28 cellular contexts compared by ENCODE assay signal in genomic region chr9:129671519-129671918, GRCh38. TPM values are rescaled to one million over a fixed set of nuclear protein-coding genes. Genes with fewer than 3 reads are reported as not detected.
DNase-seq lines count a peak whose midpoint lies in the region; ATAC-seq and TF ChIP-seq lines count a peak whose summit lies in the region.
"Had no signal": no experiment of that assay in that cellular context is flagged by ENCODE, and none has a peak within 500 bp of the region (broad histone marks: within the 10 kb centered on the region; RNA-seq: fewer than 3 reads in every experiment).

No MANE protein-coding gene starts in this region.

- H2AFZ ChIP-seq in GM23248 = no peak overlapping the region

- in situ Hi-C loops in GM23248 (cut with MboI) = no loop called here

- H3K4me3 ChIP-seq in GM23248 (no peak overlapping the region), ascending aorta (no peak overlapping the region)
- H3K4me3 ChIP-seq: esophagus squamous epithelium, left lung, psoas muscle had no signal

- no peak for ATAC-seq in HG03045 (IDR thresholded peaks at IDR 0.05; ENCODE audit: unreplicated experiment)
- ATAC-seq: HCT116, left lung, psoas muscle had no signal

- no peaks in the 10 kb centered on the region for H4K20me1 ChIP-seq in GM23248 (ENCODE audit: insufficient read depth)

- DNase-seq in activated T-cell treated with anti-CD3 and anti-CD28 coated beads for 48 hours (ENCODE audit: low read depth) (peak; percentile 21), GM23248 (peak; percentile 82), ascending aorta (ENCODE audit: low spot score in 2 of 2) (no peak), H4 (ENCODE audit: low spot score) (no peak), hippocampal formation (lab: John Stamatoyannopoulos, UW) (no peak)
- DNase-seq in activated T-cell treated with anti-CD3 and anti-CD28 coated beads, Interleukin-2, amount 50 U/mL, for 1 hour = no peak
- peak; percentile 46 for DNase-seq in stimulated activated CD8-positive, alpha-beta memory T cell treated with anti-CD3 and anti-CD28 coated beads, Interleukin-4, amount 100 ng/mL, for 48 hours
- DNase-seq: ACHN; activated gamma-delta T cell; anterior cingulate cortex; CD4-positive, CD25-positive, alpha-beta regulatory T cell; cerebellar nuclear complex; effector CD4-positive, alpha-beta T cell; esophagus squamous epithelium; GF-D8; NCI-H1436; NCI-H526 treated with DMSO at 0.1 percent for 48 hours; OCI-M1; psoas muscle; SIG-M5; small intestine had no signal

- no peak for TF ChIP-seq CTCF in ascending aorta (IDR thresholded peaks at IDR 0.05)

- peaks cover 43% of the 10 kb centered on the region for H3F3A ChIP-seq in GM23248 (ENCODE audit: insufficient read depth)

- H3K4me2 ChIP-seq in GM23248 (ENCODE audit: unreplicated experiment) = no peak overlapping the region

- WGBS in GM23248 (ENCODE audit: low coverage in 1 of 2, low lambda C conversion rate in 2 of 2, missing lambda C conversion rate in 2 of 2), 2 experiments = 10 to 17% methylated on average over 6 to 7 of the region's 7 CpGs

- H3K4me1 ChIP-seq in GM23248 (ENCODE audit: insufficient read depth) = peaks cover 50% of the 10 kb centered on the region
- H3K4me1 ChIP-seq in ascending aorta = peaks cover 0 to 42% of the 10 kb centered on the region in 2 donors
- H3K4me1 ChIP-seq: left lung, psoas muscle had no signal

- peak overlapping the region; percentile 94 for H3K9ac ChIP-seq in GM23248

- H3K36me3 ChIP-seq in GM23248 (ENCODE audit: low read depth) = no peaks in the 10 kb centered on the region
- no peaks in the 10 kb centered on the region for H3K36me3 ChIP-seq in ascending aorta
- H3K36me3 ChIP-seq: esophagus squamous epithelium, left lung had no signal

- H3K79me2 ChIP-seq in GM23248 (ENCODE audit: insufficient read depth) = peaks cover 99% of the 10 kb centered on the region

- H3K27ac ChIP-seq in GM23248 = peak overlapping the region; percentile 99
- peak overlapping the region; percentile 20 to 60 for H3K27ac ChIP-seq in ascending aorta
- H3K27ac ChIP-seq: left lung, psoas muscle, VCaP had no signal

- H3K9me2 ChIP-seq in GM23248 (ENCODE audit: insufficient read depth) = no peaks in the 10 kb centered on the region

- H3K9me3 ChIP-seq in GM23248 (ENCODE audit: low read depth) (no peaks in the 10 kb centered on the region), ascending aorta (no peaks in the 10 kb centered on the region)
- H3K9me3 ChIP-seq: esophagus squamous epithelium, left lung, psoas muscle had no signal

- intact Hi-C loops in ascending aorta (cut with DNase I) = no loop called here

- H3K27me3 ChIP-seq in GM23248 (replicated peaks; ENCODE audit: insufficient read depth) = no peaks in the 10 kb centered on the region
- no peaks in the 10 kb centered on the region for H3K27me3 ChIP-seq in ascending aorta

RNA-seq across cellular contexts. Expression of gene PRRX2, which starts 6.1 kb away (rescaled TPM):
- 145 and 169 TPM in 2 replicates for total RNA-seq in GM23248 (2014; rRNA removed; shearing (Covaris generic))
- polyA plus RNA-seq in GM23248 (2016; fragmentation: Nextera tagmentation; extraction: Ambion mirVana) = 137 and 141 TPM in 2 replicates
- 112 TPM for total RNA-seq in ascending aorta
- total RNA-seq in H4 (2014; rRNA removed; shearing (Covaris generic)) = 16.5 and 18.9 TPM in 2 replicates
- total RNA-seq: CD4-positive, CD25-positive, alpha-beta regulatory T cell; glomerular endothelial cell; mononuclear cell had no signal
- polyA plus RNA-seq: CD4-positive, CD25-positive, alpha-beta regulatory T cell had no signal

RNA-seq across cellular contexts. Expression of gene ASB6, which starts 29.6 kb away (rescaled TPM):
- total RNA-seq in GM23248 (2014; rRNA removed; shearing (Covaris generic)) = 22.9 and 24.9 TPM in 2 replicates
- polyA plus RNA-seq in GM23248 (2016; fragmentation: Nextera tagmentation; extraction: Ambion mirVana) = 24.1 and 24.4 TPM in 2 replicates
- total RNA-seq in ascending aorta = 29.7 TPM
- total RNA-seq in H4 (2014; rRNA removed; shearing (Covaris generic)) = 8.3 and 13.3 TPM in 2 replicates

RNA-seq across cellular contexts. Expression of gene NTMT1, which starts 45.6 kb away (rescaled TPM):
- total RNA-seq in GM23248 (2014; rRNA removed; shearing (Covaris generic)) = 32.6 and 44.5 TPM in 2 replicates
- 115 TPM in 2 replicates for polyA plus RNA-seq in GM23248 (2016; fragmentation: Nextera tagmentation; extraction: Ambion mirVana)
- 6.9 TPM for total RNA-seq in ascending aorta
- 42.0 and 47.8 TPM in 2 replicates for total RNA-seq in H4 (2014; rRNA removed; shearing (Covaris generic))

RNA-seq across cellular contexts. Expression of gene C9orf50, which starts 50.6 kb away (rescaled TPM):
- total RNA-seq in GM23248 (2014; rRNA removed; shearing (Covaris generic)) = 0.32 TPM in 1 of 2 replicates, not detected in the other
- 0.23 and 0.56 TPM in 2 replicates for polyA plus RNA-seq in GM23248 (2016; fragmentation: Nextera tagmentation; extraction: Ambion mirVana)
- not detected for total RNA-seq in ascending aorta
- total RNA-seq in H4 (2014; rRNA removed; shearing (Covaris generic)) = not detected in 2 replicates
- total RNA-seq: CD4-positive, CD25-positive, alpha-beta regulatory T cell; esophagus squamous epithelium; glomerular endothelial cell; left lung; M059J; mononuclear cell; psoas muscle had no signal
- polyA plus RNA-seq: CD4-positive, CD25-positive, alpha-beta regulatory T cell; psoas muscle had no signal

Comparison
In these comparisons a context has a peak if more than half of its experiments do, and no peak if none do; other contexts are left out.
1. DNase-seq: peak in activated T-cell treated with anti-CD3 and anti-CD28 coated beads for 48 hours (single experiment), GM23248 (single experiment) and stimulated activated CD8-positive, alpha-beta memory T cell treated with anti-CD3 and anti-CD28 coated beads, Interleukin-4, amount 100 ng/mL, for 48 hours (single experiment); none in activated T-cell treated with anti-CD3 and anti-CD28 coated beads, Interleukin-2, amount 50 U/mL, for 1 hour (single experiment), ascending aorta (0 of 2), H4 (single experiment) and hippocampal formation (0 of 2).